ENCODE assay signal across 9 cellular contexts in genomic region chr17:47189732-47190621, GRCh38. TPM values are rescaled to one million over a fixed set of nuclear protein-coding genes. Genes with fewer than 3 reads are reported as not detected.
A peak's percentile ranks its signal among the peaks of the same experiment; 100 is the strongest.
DNase-seq lines count a peak whose midpoint lies in the region; ATAC-seq, FAIRE-seq and TF ChIP-seq lines count a peak whose summit lies in the region.
"Had no signal": no experiment of that assay in that cellular context is flagged by ENCODE, and none has a peak within 500 bp of the region (broad histone marks: within the 10 kb centered on the region; RNA-seq: fewer than 3 reads in every experiment).

No MANE protein-coding gene starts in this region.

- H3K27me3 ChIP-seq in A673 (replicated peaks; ENCODE audit: insufficient read depth, low read depth, low read length, poor library complexity) (no peaks in the 10 kb centered on the region), HUES6 (ENCODE audit: control insufficient read depth, insufficient read depth, low read length) (no peaks in the 10 kb centered on the region), bronchial epithelial cell (ENCODE audit: control insufficient read depth, insufficient read depth, low read length) (no peaks in the 10 kb centered on the region), mucosa of rectum (ENCODE audit: control insufficient read depth in 2 of 2, insufficient read depth in 2 of 2, low read length in 2 of 2) (no peaks in the 10 kb centered on the region)

- H3K9ac ChIP-seq in HUES6 (ENCODE audit: low read length), result no peak overlapping the region
- H3K9ac ChIP-seq in mucosa of rectum (ENCODE audit: low read depth in 1 of 2, low read length in 2 of 2), result peak overlapping the region; percentile 79 to 97

- intact Hi-C loops in A673 (cut with micrococcal nuclease; ENCODE audit: unreplicated experiment), result no loop called here

- BruUV-seq in A673 (replicated peaks; lab: Mats Ljungman, UMichigan), result no TSS peak

- no peaks in the 10 kb centered on the region for H3K36me3 ChIP-seq in A673 (ENCODE audit: insufficient read depth, low read length, poor library complexity, severe bottlenecking)
- no peaks in the 10 kb centered on the region for H3K36me3 ChIP-seq in HUES6 (ENCODE audit: control insufficient read depth, insufficient read depth, low read length)
- no peaks in the 10 kb centered on the region for H3K36me3 ChIP-seq in bronchial epithelial cell (ENCODE audit: control insufficient read depth, insufficient read depth, low read length)
- H3K36me3 ChIP-seq in mucosa of rectum (ENCODE audit: control insufficient read depth in 2 of 2, insufficient read depth in 2 of 2, low read length in 2 of 2), result no peaks in the 10 kb centered on the region

- H3K27ac ChIP-seq in A673 (ENCODE audit: low read depth, low read length, poor library complexity, severe bottlenecking), result no peak overlapping the region
- H3K27ac ChIP-seq in HUES6 (ENCODE audit: low read depth, low read length), result no peak overlapping the region
- peak overlapping the region; percentile 55 to 93 for H3K27ac ChIP-seq in mucosa of rectum (ENCODE audit: low read depth in 2 of 2, low read length in 2 of 2)

- FAIRE-seq in bronchial epithelial cell (lab: Jason Lieb, UNC) (no peak), D721Med (lab: Jason Lieb, UNC) (no peak)

- H3K9me3 ChIP-seq in A673 (ENCODE audit: low read depth, low read length, poor library complexity, severe bottlenecking) (no peaks in the 10 kb centered on the region), HUES6 (ENCODE audit: control insufficient read depth, insufficient read depth, low read depth, low read length) (no peaks in the 10 kb centered on the region), mucosa of rectum (ENCODE audit: control insufficient read depth in 2 of 2, low read length in 2 of 2) (no peaks in the 10 kb centered on the region)

- ATAC-seq in GM21619 (IDR thresholded peaks at IDR 0.05; ENCODE audit: unreplicated experiment), result no peak

- CTCF ChIA-PET in A673 (lab: Charles Lee), result interaction anchor here (1.0 kb wide), 1 partner anchor 125 kb away, joined by 3 read pairs; no protein-coding TSS in a partner anchor

- no peak for TF ChIP-seq CTCF in A673 (conservative IDR thresholded peaks at IDR 0.05; ENCODE audit: low read depth, low read length)
- no peak for TF ChIP-seq CTCF in bronchial epithelial cell (IDR thresholded peaks at IDR 0.05; ENCODE audit: insufficient read depth, low read length, severe bottlenecking)
- TF ChIP-seq CTCF in D721Med (IDR thresholded peaks at IDR 0.05; ENCODE audit: insufficient read depth, missing control alignments), result no peak

- DNase-seq in A673 (ENCODE audit: low spot score) (no peak), bronchial epithelial cell (ENCODE audit: low read depth) (no peak), D721Med (ENCODE audit: insufficient read length, low spot score) (no peak), superior temporal gyrus (ENCODE audit: extremely low spot score) (no peak)
- DNase-seq in effector CD8-positive, alpha-beta T cell (lab: John Stamatoyannopoulos, UW), result no peak

- peak overlapping the region; percentile 91 for H3K4me3 ChIP-seq in A673 (ENCODE audit: low read depth, low read length, poor library complexity, severe bottlenecking)
- H3K4me3 ChIP-seq in HUES6 (ENCODE audit: low read depth, low read length), result peak overlapping the region; percentile 55
- H3K4me3 ChIP-seq in bronchial epithelial cell (ENCODE audit: low read depth, low read length), result peak overlapping the region; percentile 90
- peak overlapping the region; percentile 93 to 96 for H3K4me3 ChIP-seq in mucosa of rectum (ENCODE audit: low read length in 2 of 2)

- POLR2A ChIA-PET in A673 (lab: Charles Lee; ENCODE audit: low non-redundant PET), result no interaction called here

- H3K4me1 ChIP-seq in A673 (ENCODE audit: insufficient read depth, low read length, poor library complexity, severe bottlenecking), result no peaks in the 10 kb centered on the region
- no peaks in the 10 kb centered on the region for H3K4me1 ChIP-seq in HUES6 (ENCODE audit: control insufficient read depth, insufficient read depth, low read length)
- peaks cover 9 to 12% of the 10 kb centered on the region in 2 donors for H3K4me1 ChIP-seq in mucosa of rectum (ENCODE audit: control insufficient read depth in 2 of 2, insufficient read depth in 2 of 2, low read length in 2 of 2)

RNA-seq across cellular contexts. Expression of gene CDC27, which starts 0.9 kb away (rescaled TPM):
- 95.9 and 120 TPM in 2 replicates for total RNA-seq in A673 (2021)
- total RNA-seq in bronchial epithelial cell, result 64.9 and 73.7 TPM in 2 replicates

RNA-seq across cellular contexts. Expression of gene MYL4, which starts 19.2 kb away (rescaled TPM):
- total RNA-seq in A673 (2021) (not detected in 2 replicates), bronchial epithelial cell (not detected in 2 replicates)
- total RNA-seq: RPMI7951 had no signal

Comparison
In these comparisons a context has a peak if more than half of its experiments do, and no peak if none do; other contexts are left out.
1. H3K27ac ChIP-seq: peak in mucosa of rectum (2 of 2); none in A673 (single experiment) and HUES6 (single experiment).
2. Peak in every context shown above with its lines, with median percentiles within 50 percentile points of each other: H3K4me3 ChIP-seq.